ENCODE assay signal across 8 cellular contexts in the genomic region with DNA sequence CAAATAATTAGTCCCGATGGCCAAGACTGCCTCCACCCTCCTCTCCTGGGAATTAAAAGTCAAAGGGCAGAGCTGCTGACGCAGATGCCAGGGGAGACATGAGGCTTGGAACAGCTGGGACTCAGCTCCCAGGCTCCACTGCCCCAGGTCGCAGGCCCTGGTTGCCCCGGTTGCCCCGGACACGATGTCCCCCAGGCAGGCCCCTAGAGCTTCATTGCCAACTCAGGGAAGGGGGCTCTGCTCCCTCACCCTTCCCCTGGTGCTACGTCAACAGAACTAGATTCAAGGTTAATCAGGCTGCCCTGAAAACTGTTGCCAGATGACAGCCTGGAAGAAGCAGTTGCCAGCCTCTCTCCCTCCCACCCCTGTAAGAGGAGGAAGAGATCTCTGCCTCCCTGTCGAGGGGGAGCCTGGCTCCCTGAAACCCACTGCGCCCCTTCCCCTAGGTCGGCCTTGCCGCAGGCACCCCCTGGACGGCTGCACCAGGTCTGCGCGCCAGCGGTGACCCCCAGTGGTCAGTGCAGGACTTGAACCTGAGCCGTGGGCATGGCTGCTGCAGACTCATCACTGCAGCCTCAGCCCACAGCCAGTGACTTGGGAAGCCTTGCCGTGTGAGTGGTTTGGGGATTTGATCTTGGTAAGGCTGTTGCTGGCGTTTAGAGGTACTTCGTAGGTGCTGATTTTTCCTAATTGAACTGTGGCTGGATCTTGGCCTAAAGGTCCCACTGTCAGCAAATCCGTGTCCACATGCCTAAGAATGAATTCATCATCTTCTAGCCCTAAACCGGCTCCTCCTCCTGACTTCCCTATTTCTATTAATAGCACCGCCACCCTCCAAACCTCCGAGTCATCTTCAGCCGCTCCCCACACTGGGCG.
DNase-seq lines count a peak whose midpoint lies in the region; ATAC-seq lines count a peak whose summit lies in the region.

No MANE protein-coding gene starts in this region.

- H3K4me1 ChIP-seq in right cardiac atrium (ENCODE audit: control insufficient read depth, insufficient read depth, low read length) = peaks cover 11% of the 10 kb centered on the region

- H3K27ac ChIP-seq in right cardiac atrium (ENCODE audit: low read length) = peak overlapping the region; percentile 58

- intact Hi-C loops in right cardiac atrium (cut with DNase I) = loop anchor here in 3 of 4 donors (2.0 to 10.0 kb wide), 3 partner anchors 97 to 168 kb away; no protein-coding TSS in a partner anchor

- DNase-seq in activated gamma-delta T cell treated with Interleukin-2 at 50 U/mL for 16 hours (peak; percentile 43), activated gamma-delta T cell (lab: John Stamatoyannopoulos, UW) (no peak), MV-4-11 (lab: John Stamatoyannopoulos, UW) (peak; percentile 90), T-helper 1 cell (peak in 3 of 5 donors; percentile 33 to 54 (median 34)), astrocyte of the hippocampus (ENCODE audit: low read depth, low spot score) (peak; percentile 86), right cardiac atrium (peak; percentile 77 to 91 (median 89)), pulmonary artery endothelial cell (ENCODE audit: low read depth, low spot score) (peak; percentile 13)

- peak; percentile 78 to 83 for ATAC-seq in right cardiac atrium
- no peak for ATAC-seq in GM21526 (IDR thresholded peaks at IDR 0.05; ENCODE audit: low FRiP score, unreplicated experiment)

- WGBS in right cardiac atrium = 13% methylated on average over 25 of the region's 25 CpGs

- no peak overlapping the region for H3K4me3 ChIP-seq in right cardiac atrium (ENCODE audit: low read length)

- no peaks in the 10 kb centered on the region for H3K9me3 ChIP-seq in right cardiac atrium (ENCODE audit: control insufficient read depth, low read length)

- H3K27me3 ChIP-seq in right cardiac atrium (ENCODE audit: control insufficient read depth, insufficient read depth) = no peaks in the 10 kb centered on the region
